In genomic region chr19:45177817-45178261, GRCh38 we compare ENCODE assay signal across 7 cellular contexts. TPM values are rescaled to one million over a fixed set of nuclear protein-coding genes. Genes with fewer than 3 reads are reported as not detected.
DNase-seq lines count a peak whose midpoint lies in the region; ATAC-seq, FAIRE-seq and TF ChIP-seq lines count a peak whose summit lies in the region.

A gene with protein sequence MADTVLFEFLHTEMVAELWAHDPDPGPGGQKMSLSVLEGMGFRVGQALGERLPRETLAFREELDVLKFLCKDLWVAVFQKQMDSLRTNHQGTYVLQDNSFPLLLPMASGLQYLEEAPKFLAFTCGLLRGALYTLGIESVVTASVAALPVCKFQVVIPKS (minus strand): TSS chr19:45178237. CDS start chr19:45178218, 19 bp downstream.

- peak within 1 kb of the TSS; percentile 94 for H3K27ac Mint-ChIP-seq in endothelial cell (ENCODE audit: unreplicated experiment)

- H3K27me3 Mint-ChIP-seq in endothelial cell (ENCODE audit: unreplicated experiment): peaks cover 9% of the 10 kb centered on the region

- peaks cover 5 to 7% of the 10 kb centered on the region in 2 donors for H3K36me3 ChIP-seq in muscle layer of duodenum (ENCODE audit: control insufficient read depth in 1 of 2, insufficient read depth in 2 of 2, low read length in 2 of 2)

- H3K27me3 ChIP-seq in muscle layer of duodenum (ENCODE audit: low read depth, low read length): no peaks in the 10 kb centered on the region

- no peaks in the 10 kb centered on the region for H3K9me3 ChIP-seq in muscle layer of duodenum (ENCODE audit: control insufficient read depth in 1 of 2, low read length in 2 of 2)

- peak within 1 kb of the TSS; percentile 92 for H3K27ac ChIP-seq in muscle layer of duodenum (ENCODE audit: low read length)

- peaks cover 48% of the 10 kb centered on the region for H3K4me1 Mint-ChIP-seq in endothelial cell (ENCODE audit: unreplicated experiment)

- H3K9me3 Mint-ChIP-seq in endothelial cell (ENCODE audit: unreplicated experiment): no peaks in the 10 kb centered on the region

- TF ChIP-seq POLR2A in GM12892 (IDR thresholded peaks at IDR 0.05; ENCODE audit: low read depth, low read length) (peak; percentile 62), Raji (IDR thresholded peaks at IDR 0.05; ENCODE audit: insufficient read depth, low read depth, low read length) (peak; percentile 71)

- DNase-seq in GM12892 (ENCODE audit: insufficient read length): no peak
- no peak for DNase-seq in endothelial cell (ENCODE audit: low spot score)
- DNase-seq in NCI-H1694 treated with DMSO at 0.1 percent for 48 hours (lab: John Stamatoyannopoulos, UW): no peak
- no peak for DNase-seq in NCI-H1694 (lab: John Stamatoyannopoulos, UW)

- TF ChIP-seq CTCF in endothelial cell (IDR thresholded peaks at IDR 0.05; ENCODE audit: unreplicated experiment): no peak

- peak within 1 kb of the TSS; percentile 99 for H3K4me3 Mint-ChIP-seq in endothelial cell (ENCODE audit: unreplicated experiment)

- peaks cover 0 to 30% of the 10 kb centered on the region in 2 donors for H3K4me1 ChIP-seq in muscle layer of duodenum (ENCODE audit: control insufficient read depth in 1 of 2, insufficient read depth in 2 of 2, low read length in 2 of 2)

- peaks cover 20% of the 10 kb centered on the region for H3K36me3 Mint-ChIP-seq in endothelial cell (ENCODE audit: low read depth, unreplicated experiment)

- peak; percentile 5 for ATAC-seq in HG02973 (IDR thresholded peaks at IDR 0.05; ENCODE audit: unreplicated experiment)

- FAIRE-seq in GM12892 (lab: Jason Lieb, UNC): no peak

- peak within 1 kb of the TSS; percentile 78 to 82 for H3K4me3 ChIP-seq in muscle layer of duodenum (ENCODE audit: low read depth in 1 of 2, low read length in 2 of 2)

RNA-seq across cellular contexts. Expression of the gene that starts here (rescaled TPM):
- 41.1 TPM for polyA plus RNA-seq in GM12892 (2012; ENCODE audit: missing spikeins)
- total RNA-seq in endothelial cell (ENCODE audit: unreplicated experiment): 86.2 TPM
